In genomic region chr2:10873790-10874437, GRCh38 we compare ENCODE assay signal across 16 cellular contexts. TPM values are rescaled to one million over a fixed set of nuclear protein-coding genes. Genes with fewer than 3 reads are reported as not detected.
A peak's percentile ranks its signal among the peaks of the same experiment; 100 is the strongest.
DNase-seq lines count a peak whose midpoint lies in the region; ATAC-seq, FAIRE-seq and TF ChIP-seq lines count a peak whose summit lies in the region.
"Had no signal": no experiment of that assay in that cellular context is flagged by ENCODE, and none has a peak within 500 bp of the region (broad histone marks: within the 10 kb centered on the region; RNA-seq: fewer than 3 reads in every experiment).

No MANE protein-coding gene starts in this region.

- peaks cover 3% of the 10 kb centered on the region for H3K4me1 Mint-ChIP-seq in activated naive CD8-positive, alpha-beta T cell treated with anti-CD3 and anti-CD28 coated beads, Interleukin-2, amount 50 U/mL, for 24 hours
- peaks cover 3% of the 10 kb centered on the region for H3K4me1 Mint-ChIP-seq in activated naive CD8-positive, alpha-beta T cell treated with anti-CD3 and anti-CD28 coated beads for 36 hours
- no peaks in the 10 kb centered on the region for H3K4me1 Mint-ChIP-seq in stimulated activated naive CD8-positive, alpha-beta T cell treated with anti-CD3 and anti-CD28 coated beads, Interleukin-15, amount 100 ng/mL, for 72 hours
- no peaks in the 10 kb centered on the region for H3K4me1 Mint-ChIP-seq in activated CD8-positive, alpha-beta memory T cell treated with anti-CD3 and anti-CD28 coated beads, Interleukin-2, amount 10 ng/mL, durations not matched to agents 7 days and 5 days

- peaks cover 2% of the 10 kb centered on the region for H3K36me3 Mint-ChIP-seq in activated naive CD8-positive, alpha-beta T cell treated with anti-CD3 and anti-CD28 coated beads, Interleukin-2, amount 50 U/mL, for 24 hours (ENCODE audit: low read depth)
- H3K36me3 Mint-ChIP-seq in activated naive CD8-positive, alpha-beta T cell treated with anti-CD3 and anti-CD28 coated beads for 36 hours = peaks cover 5% of the 10 kb centered on the region
- H3K36me3 Mint-ChIP-seq in activated CD8-positive, alpha-beta memory T cell treated with anti-CD3 and anti-CD28 coated beads, Interleukin-2, amount 10 ng/mL, durations not matched to agents 7 days and 5 days = peaks cover 4% of the 10 kb centered on the region

- no peak for FAIRE-seq in frontal cortex (lab: Jason Lieb, UNC)

- DNase-seq in activated naive CD8-positive, alpha-beta T cell treated with anti-CD3 and anti-CD28 coated beads, Interleukin-2, amount 50 U/mL, for 24 hours = no peak
- no peak for DNase-seq in activated naive CD8-positive, alpha-beta T cell treated with anti-CD3 and anti-CD28 coated beads for 36 hours
- DNase-seq in fibroblast of the aortic adventitia (ENCODE audit: low read depth) (peak; percentile 8), frontal cortex (ENCODE audit: low spot score in 2 of 2) (no peak)
- no peak for DNase-seq in stimulated activated naive CD8-positive, alpha-beta T cell treated with anti-CD3 and anti-CD28 coated beads, Interleukin-15, amount 100 ng/mL, for 72 hours
- DNase-seq in activated CD8-positive, alpha-beta memory T cell treated with anti-CD3 and anti-CD28 coated beads, Interleukin-2, amount 10 ng/mL, durations not matched to agents 7 days and 5 days = no peak
- DNase-seq: activated CD8-positive, alpha-beta memory T cell treated with anti-CD3 and anti-CD28 coated beads for 24 hours; amniotic stem cell; KBM-7; NCI-H1930 had no signal

- TF ChIP-seq CTCF in fibroblast of the aortic adventitia (IDR thresholded peaks at IDR 0.05; ENCODE audit: insufficient read depth, low read length) = no peak

- H3K27ac Mint-ChIP-seq in activated naive CD8-positive, alpha-beta T cell treated with anti-CD3 and anti-CD28 coated beads, Interleukin-2, amount 50 U/mL, for 24 hours = no peak overlapping the region
- H3K27ac Mint-ChIP-seq in activated naive CD8-positive, alpha-beta T cell treated with anti-CD3 and anti-CD28 coated beads for 36 hours = no peak overlapping the region
- no peak overlapping the region for H3K27ac Mint-ChIP-seq in stimulated activated naive CD8-positive, alpha-beta T cell treated with anti-CD3 and anti-CD28 coated beads, Interleukin-15, amount 100 ng/mL, for 72 hours
- H3K27ac Mint-ChIP-seq in activated CD8-positive, alpha-beta memory T cell treated with anti-CD3 and anti-CD28 coated beads, Interleukin-2, amount 10 ng/mL, durations not matched to agents 7 days and 5 days = no peak overlapping the region
- H3K27ac Mint-ChIP-seq: GM23338 had no signal

- CTCF ChIA-PET in activated CD8-positive, alpha-beta memory T cell treated with anti-CD3 and anti-CD28 coated beads, Interleukin-2, amount 10 ng/mL, durations not matched to agents 7 days and 5 days (lab: Charles Lee) = interaction anchor here (0.6 kb wide), 1 partner anchor 375 kb away, joined by 4 read pairs; no protein-coding TSS in a partner anchor

- H3K9me3 Mint-ChIP-seq in activated naive CD8-positive, alpha-beta T cell treated with anti-CD3 and anti-CD28 coated beads, Interleukin-2, amount 50 U/mL, for 24 hours = peaks cover 5% of the 10 kb centered on the region
- peaks cover 11% of the 10 kb centered on the region for H3K9me3 Mint-ChIP-seq in activated naive CD8-positive, alpha-beta T cell treated with anti-CD3 and anti-CD28 coated beads for 36 hours
- H3K9me3 Mint-ChIP-seq in stimulated activated naive CD8-positive, alpha-beta T cell treated with anti-CD3 and anti-CD28 coated beads, Interleukin-15, amount 100 ng/mL, for 72 hours = peaks cover 7 to 8% of the 10 kb centered on the region in 2 donors
- H3K9me3 Mint-ChIP-seq in activated CD8-positive, alpha-beta memory T cell treated with anti-CD3 and anti-CD28 coated beads, Interleukin-2, amount 10 ng/mL, durations not matched to agents 7 days and 5 days (ENCODE audit: low read depth) = peaks cover 5% of the 10 kb centered on the region

- ATAC-seq in activated naive CD8-positive, alpha-beta T cell treated with anti-CD3 and anti-CD28 coated beads, Interleukin-2, amount 50 U/mL, for 24 hours = peak; percentile 38
- ATAC-seq in HG03442 (IDR thresholded peaks at IDR 0.05; ENCODE audit: unreplicated experiment) (peak; percentile 39), GM19328 (IDR thresholded peaks at IDR 0.05; ENCODE audit: unreplicated experiment) (no peak)
- ATAC-seq in stimulated activated naive CD8-positive, alpha-beta T cell treated with anti-CD3 and anti-CD28 coated beads, Interleukin-15, amount 100 ng/mL, for 72 hours = peak; percentile 31
- ATAC-seq in activated CD8-positive, alpha-beta memory T cell treated with anti-CD3 and anti-CD28 coated beads, Interleukin-2, amount 10 ng/mL, durations not matched to agents 7 days and 5 days = no peak
- ATAC-seq: GM23338 had no signal

- peaks cover 27% of the 10 kb centered on the region for H3K27me3 Mint-ChIP-seq in activated naive CD8-positive, alpha-beta T cell treated with anti-CD3 and anti-CD28 coated beads, Interleukin-2, amount 50 U/mL, for 24 hours
- H3K27me3 Mint-ChIP-seq in activated naive CD8-positive, alpha-beta T cell treated with anti-CD3 and anti-CD28 coated beads for 36 hours = peaks cover 12% of the 10 kb centered on the region
- peaks cover 43% of the 10 kb centered on the region for H3K27me3 Mint-ChIP-seq in stimulated activated naive CD8-positive, alpha-beta T cell treated with anti-CD3 and anti-CD28 coated beads, Interleukin-15, amount 100 ng/mL, for 72 hours
- peaks cover 58% of the 10 kb centered on the region for H3K27me3 Mint-ChIP-seq in activated CD8-positive, alpha-beta memory T cell treated with anti-CD3 and anti-CD28 coated beads, Interleukin-2, amount 10 ng/mL, durations not matched to agents 7 days and 5 days

- no peak overlapping the region for H3K4me3 Mint-ChIP-seq in activated naive CD8-positive, alpha-beta T cell treated with anti-CD3 and anti-CD28 coated beads, Interleukin-2, amount 50 U/mL, for 24 hours
- H3K4me3 Mint-ChIP-seq in activated naive CD8-positive, alpha-beta T cell treated with anti-CD3 and anti-CD28 coated beads for 36 hours = no peak overlapping the region
- H3K4me3 Mint-ChIP-seq in stimulated activated naive CD8-positive, alpha-beta T cell treated with anti-CD3 and anti-CD28 coated beads, Interleukin-15, amount 100 ng/mL, for 72 hours = no peak overlapping the region
- no peak overlapping the region for H3K4me3 Mint-ChIP-seq in activated CD8-positive, alpha-beta memory T cell treated with anti-CD3 and anti-CD28 coated beads, Interleukin-2, amount 10 ng/mL, durations not matched to agents 7 days and 5 days
- H3K4me3 Mint-ChIP-seq: GM23338 had no signal

- no peak overlapping the region for H3K4me3 ChIP-seq in fibroblast of the aortic adventitia (ENCODE audit: low read depth, low read length)
- H3K4me3 ChIP-seq: GM23338, vagina had no signal

RNA-seq across cellular contexts. Expression of gene KCNF1, which starts 37.8 kb away (rescaled TPM):
- total RNA-seq in activated naive CD8-positive, alpha-beta T cell treated with anti-CD3 and anti-CD28 coated beads for 36 hours = not detected
- total RNA-seq in fibroblast of the aortic adventitia (ENCODE audit: low replicate concordance) = not detected in 2 replicates
- total RNA-seq in activated CD8-positive, alpha-beta memory T cell treated with anti-CD3 and anti-CD28 coated beads, Interleukin-2, amount 10 ng/mL, durations not matched to agents 7 days and 5 days = not detected
- 20.0 TPM for total RNA-seq in frontal cortex
- total RNA-seq: lower leg skin; T-helper 1 cell treated with Interleukin-12 subunit alpha and Interleukin-12 subunit beta and Interleukin-4 antibody, amounts not matched to agents 30 ng/mL and 1 ng/mL, for 36 hours; vagina had no signal

Comparison
In these comparisons a context has a peak if more than half of its experiments do, and no peak if none do; other contexts are left out.
1. ATAC-seq: peak in activated naive CD8-positive, alpha-beta T cell treated with anti-CD3 and anti-CD28 coated beads, Interleukin-2, amount 50 U/mL, for 24 hours (single experiment), HG03442 (single experiment) and stimulated activated naive CD8-positive, alpha-beta T cell treated with anti-CD3 and anti-CD28 coated beads, Interleukin-15, amount 100 ng/mL, for 72 hours (single experiment); none in activated CD8-positive, alpha-beta memory T cell treated with anti-CD3 and anti-CD28 coated beads, Interleukin-2, amount 10 ng/mL, durations not matched to agents 7 days and 5 days (single experiment) and GM19328 (single experiment).
2. RNA of gene KCNF1, which starts 37.8 kb away (total RNA-seq): 20.0 TPM in frontal cortex (single experiment); not detected in activated naive CD8-positive, alpha-beta T cell treated with anti-CD3 and anti-CD28 coated beads for 36 hours, not detected in fibroblast of the aortic adventitia and not detected in activated CD8-positive, alpha-beta memory T cell treated with anti-CD3 and anti-CD28 coated beads, Interleukin-2, amount 10 ng/mL, durations not matched to agents 7 days and 5 days; every median in the first group is over 10 times any median in the second.